Comparison of ENCODE assay signal across 11 cellular contexts in genomic region chr14:105859717-105860614, GRCh38.
A peak's percentile ranks its signal among the peaks of the same experiment; 100 is the strongest.
DNase-seq lines count a peak whose midpoint lies in the region; TF ChIP-seq lines count a peak whose summit lies in the region.
"Had no signal": no experiment of that assay in that cellular context is flagged by ENCODE, and none has a peak within 500 bp of the region (broad histone marks: within the 10 kb centered on the region; RNA-seq: fewer than 3 reads in every experiment).

No MANE protein-coding gene starts in this region.

- H3K27ac ChIP-seq in BLaER1 (peak overlapping the region; percentile 100), Karpas-422 (ENCODE audit: low read length) (peak overlapping the region; percentile 95)

- H3K9me3 ChIP-seq in BLaER1: no peaks in the 10 kb centered on the region; the same call in 1 of the 2 replicates
- H3K9me3 ChIP-seq in Karpas-422 (ENCODE audit: low read length): no peaks in the 10 kb centered on the region

- peak overlapping the region; percentile 40 for H3K4me3 Mint-ChIP-seq in activated T-helper 2 cell treated with anti-CD3 and anti-CD28 coated beads, Interferon-gamma antibody, Interleukin-2, Interleukin-4, amounts not matched to agents 10 μg/mL and 5 μg/mL and 100 μg/mL, durations not matched to agents 14 hours and 24 hours and 36 hours (ENCODE audit: low read depth)
- H3K4me3 Mint-ChIP-seq in mesothelial cell of epicardium: no peak overlapping the region
- H3K4me3 Mint-ChIP-seq in HFFc6: no peak overlapping the region
- H3K4me3 Mint-ChIP-seq: brain had no signal

- no peaks in the 10 kb centered on the region for H3K9me2 ChIP-seq in Karpas-422 (replicated peaks; ENCODE audit: insufficient read depth, low read length)

- H3K27ac Mint-ChIP-seq in activated T-helper 2 cell treated with anti-CD3 and anti-CD28 coated beads, Interferon-gamma antibody, Interleukin-2, Interleukin-4, amounts not matched to agents 10 μg/mL and 5 μg/mL and 100 μg/mL, durations not matched to agents 14 hours and 24 hours and 36 hours: peak overlapping the region; percentile 55
- H3K27ac Mint-ChIP-seq in mesothelial cell of epicardium (no peak overlapping the region), HFFc6 (no peak overlapping the region)
- H3K27ac Mint-ChIP-seq: brain had no signal

- H3K79me2 ChIP-seq in Karpas-422 (ENCODE audit: low read length): peaks cover 36% of the 10 kb centered on the region

- H3K4me1 ChIP-seq in BLaER1 (peaks cover 17% of the 10 kb centered on the region), Karpas-422 (ENCODE audit: low read length) (peaks cover 46% of the 10 kb centered on the region)

- H3K4me1 Mint-ChIP-seq in activated T-helper 2 cell treated with anti-CD3 and anti-CD28 coated beads, Interferon-gamma antibody, Interleukin-2, Interleukin-4, amounts not matched to agents 10 μg/mL and 5 μg/mL and 100 μg/mL, durations not matched to agents 14 hours and 24 hours and 36 hours (ENCODE audit: low read depth): peaks cover 36% of the 10 kb centered on the region
- H3K4me1 Mint-ChIP-seq in mesothelial cell of epicardium (no peaks in the 10 kb centered on the region), HFFc6 (ENCODE audit: low read depth) (no peaks in the 10 kb centered on the region)
- H3K4me1 Mint-ChIP-seq: brain had no signal

- H3K9ac ChIP-seq in BLaER1 (peak overlapping the region; percentile 100), Karpas-422 (ENCODE audit: low read length) (peak overlapping the region; percentile 94)

- peaks cover 12% of the 10 kb centered on the region for H3K27me3 Mint-ChIP-seq in activated T-helper 2 cell treated with anti-CD3 and anti-CD28 coated beads, Interferon-gamma antibody, Interleukin-2, Interleukin-4, amounts not matched to agents 10 μg/mL and 5 μg/mL and 100 μg/mL, durations not matched to agents 14 hours and 24 hours and 36 hours (ENCODE audit: low read depth)
- H3K27me3 Mint-ChIP-seq in mesothelial cell of epicardium (ENCODE audit: low read depth) (no peaks in the 10 kb centered on the region), HFFc6 (ENCODE audit: insufficient read depth) (no peaks in the 10 kb centered on the region)
- H3K27me3 Mint-ChIP-seq: brain had no signal

- TF ChIP-seq CTCF in mesothelial cell of epicardium (IDR thresholded peaks at IDR 0.05; ENCODE audit: unreplicated experiment) (no peak), HFFc6 (IDR thresholded peaks at IDR 0.05) (no peak)

- peaks cover 41% of the 10 kb centered on the region for H4K20me1 ChIP-seq in BLaER1
- peaks cover 8% of the 10 kb centered on the region; the same call in 1 of the 2 replicates for H4K20me1 ChIP-seq in Karpas-422 (ENCODE audit: insufficient read depth, low read depth, low read length)

- H3K36me3 Mint-ChIP-seq in activated T-helper 2 cell treated with anti-CD3 and anti-CD28 coated beads, Interferon-gamma antibody, Interleukin-2, Interleukin-4, amounts not matched to agents 10 μg/mL and 5 μg/mL and 100 μg/mL, durations not matched to agents 14 hours and 24 hours and 36 hours (ENCODE audit: low read depth): no peaks in the 10 kb centered on the region
- H3K36me3 Mint-ChIP-seq in mesothelial cell of epicardium (peaks cover 3% of the 10 kb centered on the region), HFFc6 (ENCODE audit: low read depth) (no peaks in the 10 kb centered on the region)
- H3K36me3 Mint-ChIP-seq: brain had no signal

- H3K36me3 ChIP-seq in BLaER1: peaks cover 85% of the 10 kb centered on the region
- peaks cover 15% of the 10 kb centered on the region for H3K36me3 ChIP-seq in Karpas-422 (ENCODE audit: insufficient read depth, low read length)

- intact Hi-C loops in activated T-helper 2 cell treated with anti-CD3 and anti-CD28 coated beads, Interferon-gamma antibody, Interleukin-2, Interleukin-4, amounts not matched to agents 10 μg/mL and 5 μg/mL and 100 μg/mL, durations not matched to agents 14 hours and 24 hours and 36 hours (cut with micrococcal nuclease): no loop called here

- no peaks in the 10 kb centered on the region for H3K9me3 Mint-ChIP-seq in activated T-helper 2 cell treated with anti-CD3 and anti-CD28 coated beads, Interferon-gamma antibody, Interleukin-2, Interleukin-4, amounts not matched to agents 10 μg/mL and 5 μg/mL and 100 μg/mL, durations not matched to agents 14 hours and 24 hours and 36 hours
- H3K9me3 Mint-ChIP-seq in mesothelial cell of epicardium (peaks cover 31% of the 10 kb centered on the region), HFFc6 (peaks cover 58% of the 10 kb centered on the region)

- peak; percentile 78 for DNase-seq in Karpas-422
- peak; percentile 60 for DNase-seq in activated T-helper 2 cell treated with anti-CD3 and anti-CD28 coated beads, Interferon-gamma antibody, Interleukin-2, Interleukin-4, amounts not matched to agents 10 μg/mL and 5 μg/mL and 100 μg/mL, durations not matched to agents 14 hours and 24 hours and 36 hours (ENCODE audit: low spot score)
- DNase-seq in mesothelial cell of epicardium (ENCODE audit: low spot score in 2 of 2, unreplicated experiment in 2 of 2): peak; percentile 14 to 21
- DNase-seq in HFFc6: no peak
- no peak for DNase-seq in NCI-H526 treated with DMSO at 0.1 percent for 48 hours (lab: John Stamatoyannopoulos, UW)
- no peak for DNase-seq in glomerular visceral epithelial cell (ENCODE audit: extremely low spot score)
- no peak for DNase-seq in stimulated activated CD4-positive, alpha-beta T cell treated with anti-CD3 and anti-CD28 coated beads, Interleukin-2, amount 100 ng/mL, for 48 hours
- DNase-seq: C1 segment of cervical spinal cord, NCI-H1930 had no signal

- H3K4me3 ChIP-seq in BLaER1 (peak overlapping the region; percentile 84), Karpas-422 (ENCODE audit: low read length) (peak overlapping the region; percentile 67)

- no peak overlapping the region for H2AFZ ChIP-seq in Karpas-422 (ENCODE audit: low read length)

- H3K4me2 ChIP-seq in BLaER1 (peak overlapping the region; percentile 97), Karpas-422 (ENCODE audit: low read depth, low read length, poor library complexity, severe bottlenecking) (peak overlapping the region; percentile 89)

- H3K27me3 ChIP-seq in BLaER1 (no peaks in the 10 kb centered on the region), Karpas-422 (ENCODE audit: low read length) (no peaks in the 10 kb centered on the region)

Comparison
In these comparisons a context has a peak if more than half of its experiments do, and no peak if none do; other contexts are left out.
1. DNase-seq: peak in Karpas-422 (single experiment), activated T-helper 2 cell treated with anti-CD3 and anti-CD28 coated beads, Interferon-gamma antibody, Interleukin-2, Interleukin-4, amounts not matched to agents 10 μg/mL and 5 μg/mL and 100 μg/mL, durations not matched to agents 14 hours and 24 hours and 36 hours (single experiment) and mesothelial cell of epicardium (2 of 2); none in HFFc6 (single experiment), NCI-H526 treated with DMSO at 0.1 percent for 48 hours (single experiment), glomerular visceral epithelial cell (single experiment) and stimulated activated CD4-positive, alpha-beta T cell treated with anti-CD3 and anti-CD28 coated beads, Interleukin-2, amount 100 ng/mL, for 48 hours (0 of 2).